In the genomic region with DNA sequence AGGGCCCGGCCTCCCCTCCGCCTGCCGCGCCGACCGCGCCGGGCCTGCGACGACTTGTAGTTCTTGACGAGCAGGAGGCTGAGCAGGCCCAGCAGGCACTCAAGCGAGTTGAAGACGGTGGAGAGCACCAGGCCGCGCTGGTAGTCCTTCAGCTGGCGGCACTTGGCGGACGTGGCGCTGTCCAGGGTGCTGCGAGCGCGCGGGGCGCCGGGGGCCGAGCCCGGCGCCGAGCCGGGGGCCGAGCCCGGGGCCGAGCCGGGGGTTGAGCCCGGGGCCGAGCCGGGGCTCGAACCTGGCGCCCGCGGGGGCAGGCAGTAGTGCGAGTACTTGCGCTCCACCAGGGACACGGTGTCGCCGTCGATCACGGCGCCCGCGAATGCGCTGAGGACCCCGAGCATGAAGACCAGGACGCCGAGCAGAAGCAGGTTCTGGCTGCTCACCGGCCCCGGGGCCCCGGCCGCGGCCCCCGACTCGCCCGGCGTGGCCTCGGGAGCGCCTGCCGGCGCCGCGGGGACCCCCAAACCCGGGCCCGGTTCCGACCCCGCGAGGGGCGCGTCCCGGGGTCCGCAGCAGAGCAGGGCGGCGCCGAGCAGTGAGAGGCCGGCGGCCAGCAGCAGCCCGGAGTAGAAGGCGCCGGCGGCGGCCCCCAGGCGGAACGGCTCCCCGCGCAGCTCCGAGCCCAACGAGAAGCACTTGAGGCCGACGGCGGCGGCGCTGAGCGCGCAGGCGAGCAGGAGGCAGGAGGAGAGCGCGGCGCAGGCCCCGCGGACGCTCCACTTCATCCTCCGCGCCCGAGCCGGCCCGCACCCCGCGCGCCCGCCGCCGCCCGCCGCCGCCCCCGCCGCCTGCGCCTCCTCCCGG, we compare ENCODE assay signal across 10 cellular contexts. TPM values are rescaled to one million over a fixed set of nuclear protein-coding genes. Genes with fewer than 3 reads are reported as not detected.
DNase-seq lines count a peak whose midpoint lies in the region; ATAC-seq and TF ChIP-seq lines count a peak whose summit lies in the region.
"Had no signal": no experiment of that assay in that cellular context is flagged by ENCODE, and none has a peak within 500 bp of the region (broad histone marks: within the 10 kb centered on the region; RNA-seq: fewer than 3 reads in every experiment).

No MANE protein-coding gene starts in this region.

- TF ChIP-seq CTCF in esophagus squamous epithelium (IDR thresholded peaks at IDR 0.05): no peak
- no peak for TF ChIP-seq CTCF in neural crest cell (conservative IDR thresholded peaks at IDR 0.05)

- H3K4me3 ChIP-seq in MG63: no peak overlapping the region
- H3K4me3 ChIP-seq in esophagus squamous epithelium: peak overlapping the region in 3 of 4 donors; percentile 12 to 48 (median 37)

- H3K27me3 ChIP-seq in MG63 (peaks cover 8% of the 10 kb centered on the region; the same call in 1 of the 2 replicates), esophagus squamous epithelium (peaks cover 3 to 98% (median 21%) of the 10 kb centered on the region in 4 donors)

- peak; percentile 29 for DNase-seq in Daoy (ENCODE audit: low read depth)
- DNase-seq in MG63: peak; percentile 30
- no peak for DNase-seq in esophagus squamous epithelium (lab: John Stamatoyannopoulos, UW)
- DNase-seq in neural crest cell (ENCODE audit: low read depth, low spot score): peak; percentile 50
- no peak for DNase-seq in LoVo (ENCODE audit: low spot score)
- DNase-seq in NOMO-1 (lab: John Stamatoyannopoulos, UW; ENCODE audit: unreplicated experiment in 2 of 2): no peak
- no peak for DNase-seq in HK-2 (ENCODE audit: unreplicated experiment)
- DNase-seq: Karpas-422 had no signal

- peaks cover 2% of the 10 kb centered on the region for H3K36me3 Mint-ChIP-seq in neural crest cell (ENCODE audit: low read depth)

- H3K9me3 ChIP-seq in MG63: no peaks in the 10 kb centered on the region
- no peaks in the 10 kb centered on the region for H3K9me3 ChIP-seq in esophagus squamous epithelium

- peaks cover 5 to 34% (median 18%) of the 10 kb centered on the region in 3 donors for H3K4me1 ChIP-seq in esophagus squamous epithelium

- TF ChIP-seq POLR2A in esophagus squamous epithelium (IDR thresholded peaks at IDR 0.05): no peak

- 0% methylated on average over 1 of the region's 127 CpGs; no CpG with 5 or more reads in 1 of the 2 donors for WGBS in esophagus squamous epithelium, 2 donors

- H3K9me3 Mint-ChIP-seq in neural crest cell: no peaks in the 10 kb centered on the region

- intact Hi-C loops in esophagus squamous epithelium (cut with DNase I): no loop called here

- H3K27ac Mint-ChIP-seq in neural crest cell (ENCODE audit: unreplicated experiment): no peak overlapping the region

- no peak overlapping the region for H3K27ac ChIP-seq in esophagus squamous epithelium
- H3K27ac ChIP-seq: VCaP had no signal

- ATAC-seq in HG02678 (IDR thresholded peaks at IDR 0.05; ENCODE audit: unreplicated experiment): no peak

- H3K36me3 ChIP-seq in MG63 (no peaks in the 10 kb centered on the region), esophagus squamous epithelium (no peaks in the 10 kb centered on the region)

- no peak overlapping the region for H3K4me3 Mint-ChIP-seq in neural crest cell

- H3K4me1 Mint-ChIP-seq in neural crest cell: peaks cover 13% of the 10 kb centered on the region

- peaks cover 84% of the 10 kb centered on the region for H3K27me3 Mint-ChIP-seq in neural crest cell (ENCODE audit: low read depth)

RNA-seq across cellular contexts. Expression of a gene that starts 0.6 kb away (rescaled TPM):
- not detected in 2 replicates for total RNA-seq in Daoy (2014; rRNA removed; shearing (Covaris generic))
- total RNA-seq in MG63 (2014; rRNA removed; shearing (Covaris generic); ENCODE audit: low replicate concordance): not detected in 2 replicates
- total RNA-seq in esophagus squamous epithelium (under 1 TPM in 1 of 4 donors, not detected in 3; 0.19 TPM), neural crest cell (0.26 and 0.32 TPM in 2 replicates)

RNA-seq across cellular contexts. Expression of a gene that starts 49.9 kb away (rescaled TPM):
- 0.51 and 4.2 TPM in 2 replicates for total RNA-seq in Daoy (2014; rRNA removed; shearing (Covaris generic))
- 0.10 TPM in 1 of 2 replicates, not detected in the other for total RNA-seq in MG63 (2014; rRNA removed; shearing (Covaris generic); ENCODE audit: low replicate concordance)
- 1 to 10 TPM in 2 of 4 donors, under 1 TPM in 2; 0.19 to 4.4 (median 1.7) TPM for total RNA-seq in esophagus squamous epithelium
- total RNA-seq in neural crest cell: 3.4 and 4.1 TPM in 2 replicates

Comparison
In these comparisons a context has a peak if more than half of its experiments do, and no peak if none do; other contexts are left out.
1. DNase-seq: peak in Daoy (single experiment), MG63 (single experiment) and neural crest cell (single experiment); none in esophagus squamous epithelium (single experiment), LoVo (single experiment), NOMO-1 (0 of 2) and HK-2 (single experiment).